In genomic region chr11:15485432-15485831, GRCh38 we compare ENCODE assay signal across 7 cellular contexts.
"Had no signal": no experiment of that assay in that cellular context is flagged by ENCODE, and none has a peak within 500 bp of the region (broad histone marks: within the 10 kb centered on the region; RNA-seq: fewer than 3 reads in every experiment).

No MANE protein-coding gene starts in this region.

- H3K9ac ChIP-seq: KMS-11 had no signal

- H3K4me2 ChIP-seq: KMS-11 had no signal

- H3K27ac Mint-ChIP-seq: IgD-negative memory B cell had no signal

- H3K36me3 Mint-ChIP-seq: IgD-negative memory B cell had no signal

- DNase-seq: IMR-90, KBM-7, KG1 had no signal

- H3K4me1 Mint-ChIP-seq: IgD-negative memory B cell had no signal

- H3K27me3 Mint-ChIP-seq: IgD-negative memory B cell had no signal

- FAIRE-seq: HTR-8/SVneo had no signal

- H3K4me3 Mint-ChIP-seq: IgD-negative memory B cell had no signal

- H3K27ac ChIP-seq: HL-60, KMS-11 had no signal
